1 cellular context compared by ENCODE assay signal in the genomic region with DNA sequence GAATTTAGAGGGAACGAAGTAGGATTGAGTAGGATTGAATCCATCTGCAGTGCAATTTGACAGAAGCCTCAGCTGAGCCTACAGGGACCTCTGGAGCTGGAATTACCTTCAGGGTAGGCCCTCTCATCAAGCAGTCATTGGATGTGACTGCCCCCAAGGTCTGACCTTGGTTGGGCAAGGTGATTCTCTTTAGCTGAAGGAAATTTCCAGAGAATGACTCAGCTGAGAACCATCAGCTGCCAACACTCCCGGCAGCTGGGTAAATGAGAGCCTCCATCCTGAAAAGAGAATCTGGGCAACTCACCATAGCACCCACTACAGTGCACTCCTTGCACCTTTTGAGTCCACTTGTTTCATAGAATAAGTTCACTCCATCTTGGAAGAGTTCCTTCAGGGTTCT.
TF ChIP-seq lines count a peak whose summit lies in the region.

No MANE protein-coding gene starts in this region.

TF ChIP-seq in IMR-90, 13 proteins besides CTCF, POLR2A, EP300 and RAD21 (continued from another document):
- TF ChIP-seq, protein P1, sequence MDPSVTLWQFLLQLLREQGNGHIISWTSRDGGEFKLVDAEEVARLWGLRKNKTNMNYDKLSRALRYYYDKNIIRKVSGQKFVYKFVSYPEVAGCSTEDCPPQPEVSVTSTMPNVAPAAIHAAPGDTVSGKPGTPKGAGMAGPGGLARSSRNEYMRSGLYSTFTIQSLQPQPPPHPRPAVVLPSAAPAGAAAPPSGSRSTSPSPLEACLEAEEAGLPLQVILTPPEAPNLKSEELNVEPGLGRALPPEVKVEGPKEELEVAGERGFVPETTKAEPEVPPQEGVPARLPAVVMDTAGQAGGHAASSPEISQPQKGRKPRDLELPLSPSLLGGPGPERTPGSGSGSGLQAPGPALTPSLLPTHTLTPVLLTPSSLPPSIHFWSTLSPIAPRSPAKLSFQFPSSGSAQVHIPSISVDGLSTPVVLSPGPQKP (IDR thresholded peaks at IDR 0.05; ENCODE audit: borderline replicate concordance, low read depth, low read length) = no peak
- TF ChIP-seq MAFK (IDR thresholded peaks at IDR 0.05; ENCODE audit: low read depth, low read length) = no peak
- no peak for TF ChIP-seq NFE2L2 (IDR thresholded peaks at IDR 0.05; ENCODE audit: low read depth, low read length)
- TF ChIP-seq MXI1 (IDR thresholded peaks at IDR 0.05; ENCODE audit: borderline replicate concordance, low read depth, low read length) = no peak
- TF ChIP-seq CEBPB (IDR thresholded peaks at IDR 0.05; ENCODE audit: low read depth, low read length) = no peak
- no peak for TF ChIP-seq CHD1 (IDR thresholded peaks at IDR 0.05; ENCODE audit: low read depth, low read length)
- no peak for TF ChIP-seq FOS (IDR thresholded peaks at IDR 0.05; ENCODE audit: low read depth, low read length)
- no peak for TF ChIP-seq SMC3 (IDR thresholded peaks at IDR 0.05; ENCODE audit: low read depth, low read length)
- no peak for TF ChIP-seq MAZ (IDR thresholded peaks at IDR 0.05; ENCODE audit: borderline replicate concordance, low read depth, low read length)
